ENCODE assay signal across 9 cellular contexts in the genomic region with DNA sequence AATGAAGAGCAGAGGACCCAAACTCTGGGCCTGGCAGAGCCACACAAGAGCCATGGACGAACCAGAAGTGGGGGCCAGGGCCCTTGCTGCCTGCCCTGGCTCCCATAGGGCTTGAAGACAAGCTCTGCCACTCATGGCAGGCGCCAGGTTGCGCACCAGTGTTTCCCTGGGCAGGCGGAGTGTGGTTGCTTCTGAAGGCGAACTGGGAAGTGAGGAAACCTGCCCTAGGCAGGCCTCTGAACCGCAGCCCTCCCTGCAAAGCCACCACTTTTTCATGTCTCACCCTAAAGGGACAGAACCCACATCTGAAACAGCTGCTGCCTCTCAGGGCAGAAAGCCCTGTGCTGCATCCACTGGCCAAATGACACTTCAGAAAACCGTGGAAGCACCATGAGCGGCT. TPM values are rescaled to one million over a fixed set of nuclear protein-coding genes. Genes with fewer than 3 reads are reported as not detected.
DNase-seq lines count a peak whose midpoint lies in the region; ATAC-seq, FAIRE-seq and TF ChIP-seq lines count a peak whose summit lies in the region.
"Had no signal": no experiment of that assay in that cellular context is flagged by ENCODE, and none has a peak within 500 bp of the region (broad histone marks: within the 10 kb centered on the region; RNA-seq: fewer than 3 reads in every experiment).

No MANE protein-coding gene starts in this region.

- no peaks in the 10 kb centered on the region for H3K9me3 ChIP-seq in MM.1S (replicated peaks; ENCODE audit: insufficient read depth, low read length)

- H3K9ac ChIP-seq in MM.1S (ENCODE audit: low read length): peak overlapping the region; percentile 65

- no peaks in the 10 kb centered on the region for H4K20me1 ChIP-seq in MM.1S (ENCODE audit: insufficient read depth, low read length)

- peak; percentile 91 for FAIRE-seq in GM12891 (lab: Jason Lieb, UNC)
- FAIRE-seq: TTC549 had no signal

- H3K27me3 ChIP-seq in MM.1S (replicated peaks; ENCODE audit: insufficient read depth, low read length): no peaks in the 10 kb centered on the region

- peaks cover 32% of the 10 kb centered on the region for H3F3A ChIP-seq in MM.1S (ENCODE audit: insufficient read depth, low read length)

- peaks cover 37% of the 10 kb centered on the region for H3K4me1 ChIP-seq in MM.1S (ENCODE audit: low read length)

- 0 out of 2 replicates have a peak overlapping the region, but pooled peaks have one; percentile 9 for H2AFZ ChIP-seq in MM.1S (ENCODE audit: low read length)

- peak; percentile 70 for ATAC-seq in GM21390 (IDR thresholded peaks at IDR 0.05; ENCODE audit: unreplicated experiment)
- peak; percentile 48 for ATAC-seq in effector memory CD8-positive, alpha-beta T cell (replicated peaks)
- no peak for ATAC-seq in HG02973 (IDR thresholded peaks at IDR 0.05; ENCODE audit: unreplicated experiment)
- no peak for ATAC-seq in HG03175 (IDR thresholded peaks at IDR 0.05; ENCODE audit: unreplicated experiment)

- H3K36me3 ChIP-seq in MM.1S (replicated peaks; ENCODE audit: insufficient read depth, low read length): no peaks in the 10 kb centered on the region

- no peak for TF ChIP-seq POLR2A in GM12891 (IDR thresholded peaks at IDR 0.05; ENCODE audit: low read depth, low read length)
- TF ChIP-seq POLR2A in lower leg skin (IDR thresholded peaks at IDR 0.05): no peak

- no peaks in the 10 kb centered on the region for H3K9me3 Mint-ChIP-seq in effector memory CD8-positive, alpha-beta T cell

- no peak for TF ChIP-seq CTCF in MM.1S (IDR thresholded peaks at IDR 0.05; ENCODE audit: low read length)
- no peak for TF ChIP-seq CTCF in lower leg skin (IDR thresholded peaks at IDR 0.05)

- H3K9me2 ChIP-seq in MM.1S (replicated peaks; ENCODE audit: insufficient read depth, low read length): no peaks in the 10 kb centered on the region

- peaks cover 9% of the 10 kb centered on the region; the same call in 1 of the 2 replicates for H3K79me2 ChIP-seq in MM.1S (ENCODE audit: low read length)

- peak overlapping the region; percentile 89 for H3K4me2 ChIP-seq in MM.1S (ENCODE audit: low read depth, low read length)

- H3K27me3 Mint-ChIP-seq in effector memory CD8-positive, alpha-beta T cell: peaks cover 0 to 18% of the 10 kb centered on the region in 2 donors

- 69 to 71% methylated on average over 8 of the region's 8 CpGs for WGBS in lower leg skin, 2 donors

- H3K36me3 Mint-ChIP-seq in effector memory CD8-positive, alpha-beta T cell (ENCODE audit: insufficient read depth): peaks cover 10% of the 10 kb centered on the region

- peak overlapping the region; percentile 63 to 81 for H3K4me3 Mint-ChIP-seq in effector memory CD8-positive, alpha-beta T cell

- peak overlapping the region; percentile 98 for H3K27ac ChIP-seq in MM.1S (ENCODE audit: low read length)

- H3K4me3 ChIP-seq in MM.1S (ENCODE audit: low read length) (peak overlapping the region; percentile 44; the same call in 1 of the 2 replicates), lower leg skin (ENCODE audit: low read depth, poor library complexity, severe bottlenecking) (no peak overlapping the region)

- peak overlapping the region; percentile 35 to 52 for H3K27ac Mint-ChIP-seq in effector memory CD8-positive, alpha-beta T cell

- DNase-seq in GM12891 (ENCODE audit: insufficient read length, low spot score): peak; percentile 74
- peak; percentile 89 for DNase-seq in MM.1S
- DNase-seq in effector memory CD8-positive, alpha-beta T cell: peak in 1 of 3 experiments; percentile 19
- no peak for DNase-seq in lower leg skin (ENCODE audit: low spot score in 2 of 2)
- no peak for DNase-seq in DMS114 treated with DMSO at 0.1 percent for 48 hours (lab: John Stamatoyannopoulos, UW; ENCODE audit: unreplicated experiment)

- H3K4me1 Mint-ChIP-seq in effector memory CD8-positive, alpha-beta T cell (ENCODE audit: low read depth in 2 of 2): peaks cover 39 to 57% of the 10 kb centered on the region in 2 donors

- intact Hi-C loops in lower leg skin (cut with DNase I; ENCODE audit: low total_unique reads): no loop called here

TF ChIP-seq in GM12891, 5 proteins besides CTCF, POLR2A, EP300 and RAD21:
- peak; percentile 76 for TF ChIP-seq SPI1 (IDR thresholded peaks at IDR 0.05; ENCODE audit: low read depth, low read length)
- TF ChIP-seq PAX5 (IDR thresholded peaks at IDR 0.05; ENCODE audit: insufficient read depth, low read length, severe bottlenecking): no peak

RNA-seq across cellular contexts. Expression of a gene that starts 58.9 kb away (rescaled TPM):
- 49.7 TPM for polyA plus RNA-seq in GM12891 (2012; ENCODE audit: low read depth, missing spikeins)
- total RNA-seq in lower leg skin: 10 to 100 TPM; 29.9 to 62.4 (median 45.9) TPM

RNA-seq across cellular contexts. Expression of a gene that starts 59.0 kb away (rescaled TPM):
- polyA plus RNA-seq in GM12891 (2012; ENCODE audit: low read depth, missing spikeins): 14.2 TPM
- total RNA-seq in lower leg skin: 10 to 100 TPM; 10.1 to 14.9 (median 11.0) TPM

Comparison
In these comparisons a context has a peak if more than half of its experiments do, and no peak if none do; other contexts are left out.
1. DNase-seq: peak in GM12891 (single experiment) and MM.1S (single experiment); none in lower leg skin (0 of 2) and DMS114 treated with DMSO at 0.1 percent for 48 hours (single experiment).
2. ATAC-seq: peak in GM21390 (single experiment) and effector memory CD8-positive, alpha-beta T cell (single experiment); none in HG02973 (single experiment) and HG03175 (single experiment).